In genomic region chr3:176584413-176585176, GRCh38 we compare ENCODE assay signal across 23 cellular contexts.
DNase-seq lines count a peak whose midpoint lies in the region; ATAC-seq, FAIRE-seq and TF ChIP-seq lines count a peak whose summit lies in the region.
"Had no signal": no experiment of that assay in that cellular context is flagged by ENCODE, and none has a peak within 500 bp of the region (broad histone marks: within the 10 kb centered on the region; RNA-seq: fewer than 3 reads in every experiment).

No MANE protein-coding gene starts in this region.

- H3K27ac ChIP-seq in ACC112 (ENCODE audit: low read depth, low read length) (peak overlapping the region; percentile 90), astrocyte (ENCODE audit: low read depth, low read length) (no peak overlapping the region)
- H3K27ac ChIP-seq: colonic mucosa, ovary, right atrium auricular region had no signal

- H3K27me3 ChIP-seq in ACC112 (ENCODE audit: insufficient read depth, low read length) (no peaks in the 10 kb centered on the region), astrocyte (ENCODE audit: insufficient read depth, low read length) (no peaks in the 10 kb centered on the region)
- H3K27me3 ChIP-seq: colonic mucosa, ovary, right atrium auricular region had no signal

- peak overlapping the region; percentile 33; the same call in 1 of the 2 replicates for H3K4me3 ChIP-seq in ACC112 (ENCODE audit: low read depth, low read length)
- no peak overlapping the region for H3K4me3 ChIP-seq in astrocyte (ENCODE audit: insufficient read depth, low read depth, low read length)
- H3K4me3 ChIP-seq in fibroblast of mammary gland (ENCODE audit: control insufficient read depth, low read depth, low read length), result no peak overlapping the region
- H3K4me3 ChIP-seq: colonic mucosa, ovary, right atrium auricular region had no signal

- H2AFZ ChIP-seq in ACC112 (ENCODE audit: low read length, unreplicated experiment) (peak overlapping the region; percentile 27), astrocyte (ENCODE audit: low read depth, low read length) (no peak overlapping the region)

- H3K27ac Mint-ChIP-seq in astrocyte (ENCODE audit: unreplicated experiment), result no peak overlapping the region
- H3K27ac Mint-ChIP-seq: activated naive CD4-positive, alpha-beta T cell treated with anti-CD3 and anti-CD28 coated beads, Interleukin-2, amount 50 U/mL, for 72 hours; CD14-positive monocyte; naive thymus-derived CD8-positive, alpha-beta T cell had no signal

- FAIRE-seq in GM19239 (lab: Jason Lieb, UNC) (peak; percentile 42), astrocyte (lab: Jason Lieb, UNC) (no peak), RCC 7860 (lab: Jason Lieb, UNC) (no peak)
- FAIRE-seq: urothelium cell line had no signal

- H3K4me1 Mint-ChIP-seq in astrocyte (ENCODE audit: low read depth, unreplicated experiment), result peaks cover 8% of the 10 kb centered on the region
- H3K4me1 Mint-ChIP-seq: CD14-positive monocyte; naive thymus-derived CD8-positive, alpha-beta T cell had no signal

- no peak for ATAC-seq in HG02938 (IDR thresholded peaks at IDR 0.05; ENCODE audit: unreplicated experiment)
- ATAC-seq: activated naive CD4-positive, alpha-beta T cell treated with anti-CD3 and anti-CD28 coated beads, Interleukin-2, amount 50 U/mL, for 72 hours; left colon; naive thymus-derived CD8-positive, alpha-beta T cell had no signal

- H3K36me3 ChIP-seq in ACC112 (ENCODE audit: insufficient read depth, low read length) (no peaks in the 10 kb centered on the region; the same call in 1 of the 2 replicates), astrocyte (ENCODE audit: insufficient read depth, low read length) (no peaks in the 10 kb centered on the region)
- H3K36me3 ChIP-seq: colonic mucosa, ovary, right atrium auricular region had no signal

- peaks cover 3% of the 10 kb centered on the region for H3K9me3 Mint-ChIP-seq in astrocyte (ENCODE audit: unreplicated experiment)

- H4K20me1 ChIP-seq in astrocyte (ENCODE audit: insufficient read depth, low read length), result no peaks in the 10 kb centered on the region

- DNase-seq in GM19239 (ENCODE audit: insufficient read length, low spot score), result no peak
- DNase-seq in astrocyte (ENCODE audit: low read depth), result peak; percentile 27
- peak; percentile 68 for DNase-seq in fibroblast of mammary gland (ENCODE audit: low read depth)
- DNase-seq in GM20000 (ENCODE audit: low spot score), result no peak
- no peak for DNase-seq in NCI-H774 (lab: John Stamatoyannopoulos, UW)
- no peak for DNase-seq in RCC 7860 (ENCODE audit: low spot score)
- DNase-seq: activated CD4-positive, alpha-beta T cell treated with anti-CD3 and anti-CD28 coated beads for 4 hours; colonic mucosa; left colon; naive thymus-derived CD8-positive, alpha-beta T cell; NCI-H1417; NCI-H2107; NCI-H510A; ovary; Right ventricle myocardium superior; stimulated activated CD4-positive, alpha-beta T cell treated with anti-CD3 and anti-CD28 coated beads, Interleukin-15, amount 100 ng/mL, for 24 hours; substantia nigra had no signal

- no peaks in the 10 kb centered on the region for H3K27me3 Mint-ChIP-seq in astrocyte (ENCODE audit: low read depth, unreplicated experiment)
- H3K27me3 Mint-ChIP-seq: naive thymus-derived CD8-positive, alpha-beta T cell had no signal

- no peaks in the 10 kb centered on the region for H3K79me2 ChIP-seq in ACC112 (ENCODE audit: control insufficient read depth, insufficient read depth, low read length, unreplicated experiment)
- no peaks in the 10 kb centered on the region for H3K79me2 ChIP-seq in astrocyte (ENCODE audit: insufficient read depth, low read length)

- H3K36me3 Mint-ChIP-seq in astrocyte (ENCODE audit: low read depth, unreplicated experiment), result no peaks in the 10 kb centered on the region
- H3K36me3 Mint-ChIP-seq: activated naive CD4-positive, alpha-beta T cell treated with anti-CD3 and anti-CD28 coated beads, Interleukin-2, amount 50 U/mL, for 72 hours; CD14-positive monocyte; naive thymus-derived CD8-positive, alpha-beta T cell had no signal

- peaks cover 35% of the 10 kb centered on the region for H3K4me1 ChIP-seq in ACC112 (ENCODE audit: control insufficient read depth, insufficient read depth, low read length, unreplicated experiment)
- H3K4me1 ChIP-seq in astrocyte (ENCODE audit: insufficient read depth, low read length), result no peaks in the 10 kb centered on the region
- H3K4me1 ChIP-seq: colonic mucosa, right atrium auricular region had no signal

- H3K9me3 ChIP-seq in astrocyte (ENCODE audit: insufficient read depth, low read depth, low read length), result no peaks in the 10 kb centered on the region
- H3K9me3 ChIP-seq: colonic mucosa, ovary had no signal

- H3K4me2 ChIP-seq in astrocyte (ENCODE audit: low read length), result no peak overlapping the region

- TF ChIP-seq CTCF in astrocyte (IDR thresholded peaks at IDR 0.05; ENCODE audit: insufficient read depth, low read depth, low read length), result no peak
- TF ChIP-seq CTCF in fibroblast of mammary gland (conservative IDR thresholded peaks at IDR 0.05; ENCODE audit: control insufficient read depth, insufficient read depth, low read depth, low read length), result no peak
- no peak for TF ChIP-seq CTCF in GM20000 (IDR thresholded peaks at IDR 0.05; ENCODE audit: extremely low read depth, missing control alignments)

- H3K4me3 Mint-ChIP-seq in astrocyte (ENCODE audit: unreplicated experiment), result no peak overlapping the region
- H3K4me3 Mint-ChIP-seq: CD14-positive monocyte; naive thymus-derived CD8-positive, alpha-beta T cell had no signal

- no peak overlapping the region for H3K9ac ChIP-seq in astrocyte (ENCODE audit: low read length)

Comparison
In these comparisons a context has a peak if more than half of its experiments do, and no peak if none do; other contexts are left out.
1. DNase-seq: peak in astrocyte (single experiment) and fibroblast of mammary gland (single experiment); none in GM19239 (single experiment), GM20000 (single experiment), NCI-H774 (single experiment) and RCC 7860 (single experiment).